Comparison of ENCODE assay signal across 8 cellular contexts in the genomic region with DNA sequence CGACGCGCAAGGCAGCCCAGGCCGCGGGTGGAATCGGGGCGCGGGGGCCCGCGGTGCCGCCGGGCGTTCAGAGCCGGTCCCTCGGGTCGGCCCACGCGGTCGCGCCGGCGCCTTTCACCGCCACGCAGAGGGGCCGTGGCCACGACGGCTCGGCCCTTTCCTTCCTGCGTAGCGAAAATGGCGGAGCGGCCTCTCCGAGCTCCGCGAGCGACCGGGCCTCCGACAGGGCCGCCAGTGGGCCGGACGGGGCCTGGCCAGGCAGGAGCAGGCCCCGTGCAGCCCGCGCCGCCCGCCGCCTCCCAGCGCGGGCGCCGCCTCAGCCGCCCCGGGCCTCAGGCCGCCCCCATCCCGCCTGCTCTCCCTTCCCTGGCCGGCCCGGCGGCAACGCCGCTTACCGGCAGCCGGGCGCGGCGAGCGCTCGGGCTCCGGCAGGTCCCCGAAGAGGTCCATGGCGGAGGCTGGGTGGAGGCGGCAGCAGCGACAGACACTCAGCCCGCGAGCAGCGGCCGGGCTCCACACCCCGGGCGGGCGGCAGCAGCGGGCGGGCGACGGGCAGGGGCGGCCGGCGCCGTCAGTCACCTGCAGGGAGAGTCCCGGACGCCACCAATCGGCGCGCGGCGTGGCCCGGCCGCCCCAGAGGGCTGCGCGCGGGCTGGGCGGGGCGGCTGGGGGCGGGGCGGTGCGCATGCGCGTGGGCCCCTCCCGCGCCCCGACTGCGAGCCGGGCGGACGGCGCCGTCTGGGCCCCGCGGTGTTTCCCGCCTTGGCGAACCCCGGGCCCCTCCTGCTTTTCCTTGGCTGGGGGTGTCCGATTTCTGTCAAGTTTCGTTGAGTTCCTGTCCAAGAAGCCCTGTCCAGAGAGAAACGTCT. TPM values are rescaled to one million over a fixed set of nuclear protein-coding genes. Genes with fewer than 3 reads are reported as not detected.
A peak's percentile ranks its signal among the peaks of the same experiment; 100 is the strongest.
DNase-seq lines count a peak whose midpoint lies in the region; ATAC-seq and TF ChIP-seq lines count a peak whose summit lies in the region.

A gene with protein sequence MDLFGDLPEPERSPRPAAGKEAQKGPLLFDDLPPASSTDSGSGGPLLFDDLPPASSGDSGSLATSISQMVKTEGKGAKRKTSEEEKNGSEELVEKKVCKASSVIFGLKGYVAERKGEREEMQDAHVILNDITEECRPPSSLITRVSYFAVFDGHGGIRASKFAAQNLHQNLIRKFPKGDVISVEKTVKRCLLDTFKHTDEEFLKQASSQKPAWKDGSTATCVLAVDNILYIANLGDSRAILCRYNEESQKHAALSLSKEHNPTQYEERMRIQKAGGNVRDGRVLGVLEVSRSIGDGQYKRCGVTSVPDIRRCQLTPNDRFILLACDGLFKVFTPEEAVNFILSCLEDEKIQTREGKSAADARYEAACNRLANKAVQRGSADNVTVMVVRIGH (minus strand): TSS at position 592 of the 869 bp plus-strand sequence. CDS start 142 bp downstream, at position 450.

- H3K27ac ChIP-seq in PC-3 (ENCODE audit: low read length) (peak within 1 kb of the TSS; percentile 17; the same call in 1 of the 2 replicates), epithelial cell of prostate (peak within 1 kb of the TSS; percentile 70)

- no peaks in the 10 kb centered on the region for H3F3A ChIP-seq in PC-3 (ENCODE audit: low read length, unreplicated experiment)

- H3K4me1 ChIP-seq in PC-3 (ENCODE audit: insufficient read depth, low read length), result peaks cover 27% of the 10 kb centered on the region

- TF ChIP-seq CTCF in PC-3 (conservative IDR thresholded peaks at IDR 0.05; ENCODE audit: low read depth, low read length), result no peak

- peaks cover 38% of the 10 kb centered on the region for H4K20me1 ChIP-seq in PC-3 (ENCODE audit: low read length)

- no peaks in the 10 kb centered on the region for H3K9me3 ChIP-seq in PC-3 (ENCODE audit: low read length)

- CTCF ChIA-PET in PC-3 (lab: Charles Lee), result no interaction called here

- peak within 1 kb of the TSS; percentile 92 for H3K9ac ChIP-seq in PC-3 (ENCODE audit: low read length)

- peak within 1 kb of the TSS; percentile 82 for H3K4me3 ChIP-seq in PC-3 (ENCODE audit: low read length)

- H2AFZ ChIP-seq in PC-3 (ENCODE audit: low read length), result peak within 1 kb of the TSS; percentile 97

- no peaks in the 10 kb centered on the region for H3K36me3 ChIP-seq in PC-3 (ENCODE audit: low read depth, low read length)

- POLR2A ChIA-PET in PC-3 (lab: Charles Lee; ENCODE audit: unreplicated experiment), result interaction anchor here (1.0 kb wide), 1 partner anchor 143 kb away, joined by 3 read pairs; the partner anchor contains the start of gene SCLY

- H3K9me2 ChIP-seq in PC-3 (replicated peaks; ENCODE audit: low read length), result no peaks in the 10 kb centered on the region

- intact Hi-C loops in PC-3 (cut with micrococcal nuclease), result no loop called here

- BruUV-seq in PC-3 (replicated peaks; lab: Mats Ljungman, UMichigan), result no TSS peak

- ATAC-seq in GM21526 (IDR thresholded peaks at IDR 0.05; ENCODE audit: low FRiP score, unreplicated experiment) (peak; percentile 96), PC-3 (peak; percentile 98)

- peaks cover 48% of the 10 kb centered on the region for H3K79me2 ChIP-seq in PC-3 (ENCODE audit: low read length)

- DNase-seq in DMS 273 treated with DMSO at 0.1 percent for 48 hours (lab: John Stamatoyannopoulos, UW) (peak; percentile 54), HuH-7.5 (ENCODE audit: low spot score) (peak; percentile 98), PC-3 (peak; percentile 88), activated T-cell treated with anti-CD3 and anti-CD28 coated beads for 4 hours (peak; percentile 82), epithelial cell of prostate (ENCODE audit: low read depth, low spot score) (peak; percentile 14), mucosa of gallbladder (ENCODE audit: low spot score) (peak; percentile 88)
- peak; percentile 70 to 77 for DNase-seq in stimulated activated CD8-positive, alpha-beta memory T cell treated with anti-CD3 and anti-CD28 coated beads, Interleukin-4, amount 100 ng/mL, for 4 hours (ENCODE audit: low read depth in 2 of 2, low spot score in 1 of 2)

- peak within 1 kb of the TSS; percentile 94 for H3K4me2 ChIP-seq in PC-3 (ENCODE audit: low read length)

- peaks cover 13% of the 10 kb centered on the region; the same call in 1 of the 2 replicates for H3K27me3 ChIP-seq in PC-3 (ENCODE audit: low read length)

RNA-seq across cellular contexts. Expression of the gene that starts here (rescaled TPM):
- 28.7 and 30.7 TPM in 2 replicates for total RNA-seq in PC-3 (2014; rRNA removed)
- 40.5 TPM for total RNA-seq in mucosa of gallbladder

Comparison
In these comparisons a context has a peak if more than half of its experiments do, and no peak if none do; other contexts are left out.
1. Peak in every context shown above with its lines: DNase-seq, ATAC-seq, H3K4me3 ChIP-seq and H3K27ac ChIP-seq.
2. DNase-seq: peak in every context shown above with its lines; median percentile 98 in HuH-7.5; 88 in PC-3; 88 in mucosa of gallbladder; 82 in activated T-cell treated with anti-CD3 and anti-CD28 coated beads for 4 hours; 74 in stimulated activated CD8-positive, alpha-beta memory T cell treated with anti-CD3 and anti-CD28 coated beads, Interleukin-4, amount 100 ng/mL, for 4 hours; 54 in DMS 273 treated with DMSO at 0.1 percent for 48 hours; 14 in epithelial cell of prostate.